Comparison of ENCODE assay signal across 8 cellular contexts in genomic region chr10:119658274-119658673, GRCh38. TPM values are rescaled to one million over a fixed set of nuclear protein-coding genes. Genes with fewer than 3 reads are reported as not detected.
DNase-seq lines count a peak whose midpoint lies in the region; ATAC-seq, FAIRE-seq and TF ChIP-seq lines count a peak whose summit lies in the region.

No MANE protein-coding gene starts in this region.

- H4K20me1 ChIP-seq in OCI-LY7 (ENCODE audit: insufficient read depth, low read length), result no peaks in the 10 kb centered on the region

- no peak overlapping the region for H3K4me3 ChIP-seq in adrenal gland
- H3K4me3 ChIP-seq in heart right ventricle, result peak overlapping the region in 2 of 10 donors; percentile 3 to 6
- no peak overlapping the region for H3K4me3 ChIP-seq in OCI-LY7 (ENCODE audit: low read depth, low read length, poor library complexity, severe bottlenecking)

- ATAC-seq in heart right ventricle, result peak; percentile 79 to 92 (median 86)

- H3K27me3 ChIP-seq in adrenal gland (no peaks in the 10 kb centered on the region), heart right ventricle (no peaks in the 10 kb centered on the region)

- no peak for FAIRE-seq in D721Med (lab: Jason Lieb, UNC)

- H3K4me2 ChIP-seq in OCI-LY7 (ENCODE audit: low read length), result no peak overlapping the region

- peak; percentile 52 for DNase-seq in stimulated activated CD4-positive, alpha-beta T cell treated with anti-CD3 and anti-CD28 coated beads, Interleukin-15, amount 100 ng/mL, for 24 hours
- no peak for DNase-seq in stimulated activated CD4-positive, alpha-beta T cell treated with anti-CD3 and anti-CD28 coated beads, Interleukin-1b, Interleukin-23, amount 100 ng/mL, for 48 hours
- peak; percentile 89 to 97 (median 95) for DNase-seq in adrenal gland
- peak; percentile 73 to 79 for DNase-seq in heart right ventricle
- peak; percentile 93 for DNase-seq in renal cortical epithelial cell (ENCODE audit: low read depth)
- DNase-seq in OCI-LY7 (ENCODE audit: low spot score), result no peak
- no peak for DNase-seq in D721Med (ENCODE audit: insufficient read length, low spot score)
- no peak for DNase-seq in NCI-H1930 (lab: John Stamatoyannopoulos, UW)

- WGBS in adrenal gland, 4 donors, result 18 to 28% (median 23%) methylated on average over 7 to 13 of the region's 13 CpGs
- 32 to 38% methylated on average over 13 of the region's 13 CpGs for WGBS in heart right ventricle, 2 donors

- no peaks in the 10 kb centered on the region for H3K9me2 ChIP-seq in OCI-LY7 (ENCODE audit: insufficient read depth, low read length)

- POLR2A ChIA-PET in OCI-LY7 (lab: Charles Lee), result no interaction called here

- intact Hi-C loops in adrenal gland (cut with DNase I) (no loop called here), heart right ventricle (cut with DNase I) (loop anchor here in 1 of 10 donors (10.0 kb wide), 1 partner anchor 63 kb away; the partner anchor contains the start of gene TIAL1), OCI-LY7 (cut with micrococcal nuclease; ENCODE audit: unreplicated experiment) (no loop called here)

- H3K9me3 ChIP-seq in adrenal gland (replicated peaks in 1 of 3) (no peaks in the 10 kb centered on the region), heart right ventricle (no peaks in the 10 kb centered on the region), OCI-LY7 (ENCODE audit: low read length) (no peaks in the 10 kb centered on the region)

- peak in 1 of 2 donors; percentile 81 for TF ChIP-seq POLR2A in adrenal gland (IDR thresholded peaks at IDR 0.05)

- H3K4me1 ChIP-seq in adrenal gland (replicated peaks in 1 of 2) (peaks cover 35 to 81% of the 10 kb centered on the region in 2 donors), heart right ventricle (peaks cover 39 to 100% (median 94%) of the 10 kb centered on the region in 9 donors), OCI-LY7 (ENCODE audit: insufficient read depth, low read length, poor library complexity, severe bottlenecking) (no peaks in the 10 kb centered on the region)

- TF ChIP-seq CTCF in adrenal gland (IDR thresholded peaks at IDR 0.05) (no peak), heart right ventricle (IDR thresholded peaks at IDR 0.05) (no peak), OCI-LY7 (conservative IDR thresholded peaks at IDR 0.05; ENCODE audit: low read length) (no peak), D721Med (IDR thresholded peaks at IDR 0.05; ENCODE audit: insufficient read depth, missing control alignments) (no peak)

- H3K27ac ChIP-seq in adrenal gland (peak overlapping the region; percentile 42 to 99 (median 83)), heart right ventricle (peak overlapping the region; percentile 71 to 100 (median 98)), OCI-LY7 (ENCODE audit: low read depth, low read length, poor library complexity, severe bottlenecking) (no peak overlapping the region)

- BruUV-seq in OCI-LY7 (replicated peaks; lab: Mats Ljungman, UMichigan), result no TSS peak

- H2AFZ ChIP-seq in OCI-LY7 (ENCODE audit: low read length), result no peak overlapping the region

- H3K79me2 ChIP-seq in OCI-LY7 (ENCODE audit: insufficient read depth, low read depth, low read length), result no peaks in the 10 kb centered on the region

- H3K36me3 ChIP-seq in adrenal gland (replicated peaks in 1 of 2) (no peaks in the 10 kb centered on the region), heart right ventricle (peaks cover 0 to 34% (median 0%) of the 10 kb centered on the region in 9 donors), OCI-LY7 (ENCODE audit: insufficient read depth, low read length) (no peaks in the 10 kb centered on the region)

- CTCF ChIA-PET in OCI-LY7 (lab: Charles Lee; ENCODE audit: unreplicated experiment), result no interaction called here

RNA-seq across cellular contexts. Expression of gene BAG3, which starts 7.1 kb away (rescaled TPM):
- total RNA-seq in adrenal gland, result 10 to 100 TPM; 25.6 to 49.3 (median 33.7) TPM
- 10 to 100 TPM; 13.5 to 48.0 (median 15.0) TPM for polyA plus RNA-seq in adrenal gland
- 100 to 1,000 TPM; 115 to 191 (median 145) TPM for total RNA-seq in heart right ventricle
- 100 to 1,000 TPM in 1 of 2 donors, 10 to 100 TPM in 1; 42.5 to 193 TPM for polyA plus RNA-seq in heart right ventricle
- 6.3 and 26.8 TPM in 2 replicates for total RNA-seq in renal cortical epithelial cell
- total RNA-seq in OCI-LY7 (2014; rRNA removed; shearing (Covaris generic)), result 0.41 and 1.9 TPM in 2 replicates
- 2.4 and 2.6 TPM in 2 replicates for total RNA-seq in OCI-LY7 (2022)

Comparison
In these comparisons a context has a peak if more than half of its experiments do, and no peak if none do; other contexts are left out.
1. DNase-seq: peak in stimulated activated CD4-positive, alpha-beta T cell treated with anti-CD3 and anti-CD28 coated beads, Interleukin-15, amount 100 ng/mL, for 24 hours (single experiment), adrenal gland (7 of 7), heart right ventricle (2 of 2) and renal cortical epithelial cell (single experiment); none in stimulated activated CD4-positive, alpha-beta T cell treated with anti-CD3 and anti-CD28 coated beads, Interleukin-1b, Interleukin-23, amount 100 ng/mL, for 48 hours (single experiment), OCI-LY7 (single experiment), D721Med (single experiment) and NCI-H1930 (0 of 2).